ENCODE assay signal across 16 cellular contexts in the genomic region with DNA sequence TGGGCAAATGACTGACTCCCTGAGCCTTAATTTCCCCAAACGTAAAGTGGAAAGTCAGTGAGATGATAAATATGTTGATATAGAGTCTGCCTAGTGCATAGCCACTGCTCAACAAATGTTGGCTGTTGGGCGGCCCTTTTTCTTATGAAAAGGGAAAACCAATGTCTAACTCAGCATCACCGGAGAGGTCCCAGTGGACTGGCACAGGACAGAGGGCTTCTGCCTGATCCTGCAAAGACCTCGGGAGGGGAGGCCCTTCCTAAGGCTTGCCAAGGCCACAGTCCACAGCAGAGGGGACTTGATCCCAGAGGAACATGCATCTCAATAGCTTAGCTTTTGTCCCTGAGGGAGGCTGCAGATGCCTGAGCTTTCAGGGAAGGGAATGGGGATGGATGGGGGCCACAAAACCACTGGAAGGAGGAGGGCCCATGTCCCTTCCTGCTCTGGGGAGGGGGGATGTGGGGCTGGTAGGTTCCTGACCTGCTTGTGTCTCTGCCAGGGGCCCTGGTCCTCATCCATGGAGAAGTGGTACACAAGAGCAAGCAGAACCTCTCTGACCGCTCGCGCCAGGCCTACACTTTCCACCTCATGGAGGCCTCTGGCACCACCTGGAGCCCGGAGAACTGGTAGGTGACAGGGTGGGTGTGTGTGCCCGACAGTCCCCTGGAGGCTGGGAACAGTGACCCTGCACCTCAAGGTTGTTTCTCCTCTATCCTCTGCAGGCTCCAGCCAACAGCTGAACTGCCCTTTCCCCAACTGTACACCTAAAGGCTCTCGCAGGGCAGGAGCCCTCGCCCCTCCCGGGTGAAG. TPM values are rescaled to one million over a fixed set of nuclear protein-coding genes. Genes with fewer than 3 reads are reported as not detected.
DNase-seq lines count a peak whose midpoint lies in the region; ATAC-seq, FAIRE-seq and TF ChIP-seq lines count a peak whose summit lies in the region.
"Had no signal": no experiment of that assay in that cellular context is flagged by ENCODE, and none has a peak within 500 bp of the region (broad histone marks: within the 10 kb centered on the region; RNA-seq: fewer than 3 reads in every experiment).

No MANE protein-coding gene starts in this region.

- H3K79me2 ChIP-seq in parathyroid adenoma = no peaks in the 10 kb centered on the region

- H3K4me3 ChIP-seq in heart right ventricle (no peak overlapping the region), right cardiac atrium (ENCODE audit: low read length) (no peak overlapping the region), parathyroid adenoma (ENCODE audit: low read depth, low read length) (no peak overlapping the region), vagina (no peak overlapping the region)
- H3K4me3 ChIP-seq: mucosa of descending colon had no signal

- H3K27ac ChIP-seq in heart right ventricle = peak overlapping the region in 9 of 10 donors; percentile 13 to 86 (median 52)
- no peak overlapping the region for H3K27ac ChIP-seq in right cardiac atrium (ENCODE audit: low read length)
- peak overlapping the region; percentile 15 for H3K27ac ChIP-seq in parathyroid adenoma
- H3K27ac ChIP-seq in vagina = peak overlapping the region; percentile 9

- H3K27me3 ChIP-seq in heart right ventricle = no peaks in the 10 kb centered on the region
- no peaks in the 10 kb centered on the region for H3K27me3 ChIP-seq in right cardiac atrium (ENCODE audit: control insufficient read depth, insufficient read depth)
- H3K27me3 ChIP-seq in parathyroid adenoma (ENCODE audit: control insufficient read depth, insufficient read depth, low read length) = no peaks in the 10 kb centered on the region
- no peaks in the 10 kb centered on the region for H3K27me3 ChIP-seq in vagina

- peaks cover 4 to 54% (median 40%) of the 10 kb centered on the region in 9 donors for H3K4me1 ChIP-seq in heart right ventricle
- peaks cover under 1% of the 10 kb centered on the region for H3K4me1 ChIP-seq in right cardiac atrium (ENCODE audit: control insufficient read depth, insufficient read depth, low read length)
- H3K4me1 ChIP-seq in parathyroid adenoma = no peaks in the 10 kb centered on the region
- H3K4me1 ChIP-seq in vagina = peaks cover 4% of the 10 kb centered on the region

- no peak overlapping the region for H2AFZ ChIP-seq in parathyroid adenoma

- TF ChIP-seq CTCF in heart right ventricle (IDR thresholded peaks at IDR 0.05) (no peak), parathyroid adenoma (IDR thresholded peaks at IDR 0.05) (no peak), vagina (IDR thresholded peaks at IDR 0.05) (no peak)

- WGBS in heart right ventricle, 2 donors = 81 to 88% methylated on average over 12 of the region's 12 CpGs
- 80% methylated on average over 12 of the region's 12 CpGs for WGBS in right cardiac atrium

- DNase-seq in heart right ventricle (no peak), right cardiac atrium (no peak), vagina (ENCODE audit: extremely low spot score in 2 of 2) (no peak), GM19239 (ENCODE audit: insufficient read length, low spot score) (no peak)
- DNase-seq: activated CD4-positive, alpha-beta T cell treated with anti-CD3 and anti-CD28 coated beads, Interleukin-2, amount 50 U/mL, for 1 hour; activated naive CD4-positive, alpha-beta T cell treated with anti-CD3 and anti-CD28 coated beads, Interleukin-2, amount 50 U/mL, for 16 hours; CD4-positive, CD25-positive, alpha-beta regulatory T cell; islet precursor cell; NCI-H1417; NCI-H2171; NCI-H774; SW 1271 had no signal

- H3K4me2 ChIP-seq in parathyroid adenoma (ENCODE audit: low read length) = no peak overlapping the region

- ATAC-seq in heart right ventricle = peak in 1 of 8 donors; percentile 6
- no peak for ATAC-seq in right cardiac atrium
- no peak for ATAC-seq in GM19035 (IDR thresholded peaks at IDR 0.05; ENCODE audit: unreplicated experiment)
- ATAC-seq: mucosa of descending colon had no signal

- FAIRE-seq in GM19239 (lab: Jason Lieb, UNC) = no peak
- FAIRE-seq: HTR-8/SVneo had no signal

- H3K9me3 ChIP-seq in heart right ventricle (no peaks in the 10 kb centered on the region), right cardiac atrium (ENCODE audit: control insufficient read depth, low read length) (no peaks in the 10 kb centered on the region), parathyroid adenoma (ENCODE audit: control insufficient read depth, low read length) (no peaks in the 10 kb centered on the region), vagina (no peaks in the 10 kb centered on the region)
- H3K9me3 ChIP-seq: mucosa of descending colon had no signal

- TF ChIP-seq POLR2A in vagina (IDR thresholded peaks at IDR 0.05) = no peak

- no peak overlapping the region for H3K9ac ChIP-seq in parathyroid adenoma

- intact Hi-C loops in heart right ventricle (cut with DNase I) = loop anchor here in 1 of 10 donors (10.0 kb wide), 1 partner anchor 256 kb away; the partner anchor contains the start of gene SET
- intact Hi-C loops in right cardiac atrium (cut with DNase I) = no loop called here
- intact Hi-C loops in vagina (cut with DNase I) = no loop called here

- H3K36me3 ChIP-seq in heart right ventricle = peaks cover 0 to 54% (median 7%) of the 10 kb centered on the region in 9 donors
- no peaks in the 10 kb centered on the region for H3K36me3 ChIP-seq in parathyroid adenoma (ENCODE audit: control insufficient read depth, insufficient read depth, low read length)
- H3K36me3 ChIP-seq in vagina = no peaks in the 10 kb centered on the region

RNA-seq across cellular contexts. Expression of gene DOLK, which starts 6.3 kb away (rescaled TPM):
- total RNA-seq in heart right ventricle (10 to 100 TPM in 3 of 10 donors, 1 to 10 TPM in 7; 6.0 to 12.0 (median 8.8) TPM), right cardiac atrium (10 to 100 TPM; 10.0 to 11.8 (median 11.2) TPM), vagina (8.1 TPM)
- polyA plus RNA-seq in heart right ventricle (10 to 100 TPM in 1 of 2 donors, 1 to 10 TPM in 1; 5.0 to 14.2 TPM), right cardiac atrium (9.6 TPM)

RNA-seq across cellular contexts. Expression of gene NUP188, which starts 6.3 kb away (rescaled TPM):
- total RNA-seq in heart right ventricle (10 to 100 TPM; 16.1 to 27.3 (median 20.6) TPM), right cardiac atrium (10 to 100 TPM; 16.1 to 24.6 (median 17.8) TPM), vagina (69.0 TPM)
- polyA plus RNA-seq in heart right ventricle (10 to 100 TPM; 12.7 to 20.6 TPM), right cardiac atrium (9.8 TPM)

RNA-seq across cellular contexts. Expression of gene PHYHD1, which starts 20.4 kb away (rescaled TPM):
- total RNA-seq in heart right ventricle (10 to 100 TPM; 14.7 to 38.9 (median 21.8) TPM), right cardiac atrium (10 to 100 TPM; 30.4 to 64.4 (median 38.0) TPM), vagina (23.6 TPM)
- polyA plus RNA-seq in heart right ventricle (10 to 100 TPM; 26.3 to 49.2 TPM), right cardiac atrium (57.8 TPM)

RNA-seq across cellular contexts. Expression of gene LRRC8A, which starts 59.2 kb away (rescaled TPM):
- total RNA-seq in heart right ventricle (10 to 100 TPM; 15.2 to 45.1 (median 19.6) TPM), right cardiac atrium (10 to 100 TPM; 22.5 to 49.8 (median 26.3) TPM), vagina (110 TPM)
- polyA plus RNA-seq in heart right ventricle (10 to 100 TPM; 13.2 to 41.7 TPM), right cardiac atrium (28.3 TPM)

RNA-seq across cellular contexts. Expression of gene KYAT1, which starts 59.4 kb away (rescaled TPM):
- 10 to 100 TPM in 7 of 10 donors, 1 to 10 TPM in 3; 8.9 to 20.3 (median 11.1) TPM for total RNA-seq in heart right ventricle
- polyA plus RNA-seq in heart right ventricle = 10 to 100 TPM; 10.9 to 12.7 TPM
- total RNA-seq in right cardiac atrium = 10 to 100 TPM; 10.1 to 18.0 (median 14.0) TPM
- polyA plus RNA-seq in right cardiac atrium = 14.7 TPM
- total RNA-seq in vagina = 11.0 TPM
